ENCODE assay signal across 12 cellular contexts in genomic region chr3:46908986-46909534, GRCh38. TPM values are rescaled to one million over a fixed set of nuclear protein-coding genes. Genes with fewer than 3 reads are reported as not detected.
DNase-seq lines count a peak whose midpoint lies in the region; ATAC-seq and TF ChIP-seq lines count a peak whose summit lies in the region.
"Had no signal": no experiment of that assay in that cellular context is flagged by ENCODE, and none has a peak within 500 bp of the region (broad histone marks: within the 10 kb centered on the region; RNA-seq: fewer than 3 reads in every experiment).

No MANE protein-coding gene starts in this region.

- RAD21 ChIA-PET in HCT116 (lab: Charles Lee; ENCODE audit: low non-redundant PET in 1 of 2, low total read pairs in 2 of 2, uncharacterized antibody in 2 of 2, unreplicated experiment in 2 of 2), result interaction anchor here (0.6 to 1.0 kb wide), 2 partner anchors 415 to 420 kb away, joined by 3 read pairs; no protein-coding TSS in a partner anchor

- no peak overlapping the region for H3K4me3 ChIP-seq in HCT116 (replicated peaks in 1 of 2; ENCODE audit: low read depth in 1 of 2, low read length in 2 of 2)
- no peak overlapping the region for H3K4me3 ChIP-seq in RWPE2 (ENCODE audit: severe bottlenecking)
- H3K4me3 ChIP-seq in gastroesophageal sphincter, result no peak overlapping the region
- H3K4me3 ChIP-seq: skin epidermis had no signal

- POLR2A ChIA-PET in HCT116 (lab: Charles Lee), result no interaction called here

- CTCF ChIA-PET in HCT116 (lab: Charles Lee), result interaction anchor here (0.8 to 1.8 kb wide), 11 partner anchors 8 to 531 kb away, joined by 3 to 11 read pairs (median 5); no protein-coding TSS in a partner anchor

- TF ChIP-seq RAD21 in HCT116 (IDR thresholded peaks at IDR 0.05; ENCODE audit: low read depth), result no peak

- H3K27ac ChIP-seq in HCT116 (ENCODE audit: low read depth, low read length) (no peak overlapping the region), RWPE2 (ENCODE audit: poor library complexity, severe bottlenecking) (no peak overlapping the region), gastroesophageal sphincter (no peak overlapping the region)

- ATAC-seq in HCT116 (peak; percentile 8), RWPE2 (ENCODE audit: low read depth) (no peak), left ventricle myocardium superior (peak; percentile 20), sciatic nerve (peak; percentile 40), gastroesophageal sphincter (no peak), HG02588 (IDR thresholded peaks at IDR 0.05; ENCODE audit: unreplicated experiment) (no peak)

- TF ChIP-seq POLR2A in HCT116 (IDR thresholded peaks at IDR 0.05; ENCODE audit: borderline replicate concordance, extremely low read depth, insufficient read depth, insufficient read length) (no peak), gastroesophageal sphincter (IDR thresholded peaks at IDR 0.05) (no peak)

- 50% methylated on average over 1 of the region's 8 CpGs; no CpG with 5 or more reads in 1 of the 2 donors for WGBS in gastroesophageal sphincter (ENCODE audit: low coverage in 1 of 2), 2 donors

- DNase-seq in HCT116 (ENCODE audit: low read depth, low spot score), result no peak
- DNase-seq in RWPE2 (ENCODE audit: low spot score), result peak; percentile 37
- DNase-seq in left ventricle myocardium superior, result no peak
- DNase-seq in sciatic nerve (ENCODE audit: low spot score), result peak; percentile 53
- no peak for DNase-seq in germinal center (ENCODE audit: low spot score)
- no peak for DNase-seq in NCI-H187 (lab: John Stamatoyannopoulos, UW)

- H3K9me2 ChIP-seq in HCT116 (ENCODE audit: insufficient read depth), result no peaks in the 10 kb centered on the region

- intact Hi-C loops in HCT116 (cut with micrococcal nuclease), result loop anchor here (1.0 to 2.0 kb wide), 3 partner anchors 42 to 246 kb away; no protein-coding TSS in a partner anchor
- intact Hi-C loops in left ventricle myocardium superior (cut with micrococcal nuclease), result no loop called here
- intact Hi-C loops in sciatic nerve (cut with DNase I), result loop anchor here (5.0 kb wide), 1 partner anchor 202 kb away; no protein-coding TSS in a partner anchor

- H3K4me1 ChIP-seq in HCT116 (ENCODE audit: control insufficient read depth in 1 of 2, insufficient read depth in 2 of 2, low read length in 2 of 2) (peaks cover 3 to 16% of the 10 kb centered on the region in 2 experiments; a peak in 3 of 4 replicates), RWPE2 (ENCODE audit: insufficient read depth, poor library complexity, severe bottlenecking) (peaks cover 8% of the 10 kb centered on the region), gastroesophageal sphincter (peaks cover 0 to 34% (median 13%) of the 10 kb centered on the region in 3 donors)

- no peaks in the 10 kb centered on the region for H3K36me3 ChIP-seq in HCT116 (ENCODE audit: control insufficient read depth in 1 of 2, insufficient read depth in 2 of 2, low read length in 2 of 2)
- H3K36me3 ChIP-seq in RWPE2 (ENCODE audit: low read depth), result no peaks in the 10 kb centered on the region
- H3K36me3 ChIP-seq in gastroesophageal sphincter, result no peaks in the 10 kb centered on the region

- TF ChIP-seq CTCF in HCT116 (IDR thresholded peaks at IDR 0.05 in 2 of 3, conservative IDR thresholded peaks at IDR 0.05 in 1 of 3; ENCODE audit: borderline replicate concordance in 1 of 3, insufficient read depth in 1 of 3, low read depth in 2 of 3, low read length in 2 of 3), result no peak
- TF ChIP-seq CTCF in RWPE2 (IDR thresholded peaks at IDR 0.05; ENCODE audit: poor library complexity, severe bottlenecking), result no peak
- no peak for TF ChIP-seq CTCF in gastroesophageal sphincter (IDR thresholded peaks at IDR 0.05)

- BruUV-seq in HCT116 (replicated peaks; lab: Mats Ljungman, UMichigan), result no TSS peak

- no peak overlapping the region for H2AFZ ChIP-seq in HCT116 (ENCODE audit: low read depth, low read length, poor library complexity, severe bottlenecking)

- H3K9ac ChIP-seq in HCT116 (ENCODE audit: low read length), result no peak overlapping the region

- H3K27me3 ChIP-seq in HCT116 (ENCODE audit: insufficient read depth, low read length), result no peaks in the 10 kb centered on the region
- no peaks in the 10 kb centered on the region for H3K27me3 ChIP-seq in RWPE2 (ENCODE audit: insufficient read depth, poor library complexity, severe bottlenecking)
- peaks cover 24% of the 10 kb centered on the region for H3K27me3 ChIP-seq in gastroesophageal sphincter

- H3K79me2 ChIP-seq in HCT116 (ENCODE audit: insufficient read depth, low read length), result no peaks in the 10 kb centered on the region

- H3K9me3 ChIP-seq in HCT116 (ENCODE audit: control insufficient read depth in 1 of 2, insufficient read depth in 1 of 2, low read depth in 1 of 2, low read length in 2 of 2), result no peaks in the 10 kb centered on the region
- no peaks in the 10 kb centered on the region for H3K9me3 ChIP-seq in RWPE2 (ENCODE audit: severe bottlenecking)
- H3K9me3 ChIP-seq in gastroesophageal sphincter, result no peaks in the 10 kb centered on the region

- TF ChIP-seq EP300 in gastroesophageal sphincter (IDR thresholded peaks at IDR 0.05), result no peak

- H3K4me2 ChIP-seq in HCT116 (ENCODE audit: low read length), result peak overlapping the region; percentile 30; the same call in 1 of the 2 replicates

- no peaks in the 10 kb centered on the region for H4K20me1 ChIP-seq in HCT116 (ENCODE audit: insufficient read depth)

TF ChIP-seq in HCT116, 20 proteins besides CTCF, POLR2A, EP300 and RAD21 (continues in another document):
- TF ChIP-seq ZNF274 (IDR thresholded peaks at IDR 0.05; ENCODE audit: low read depth, low read length) (no peak), EZH2 (IDR thresholded peaks at IDR 0.05) (no peak), EGR1 (IDR thresholded peaks at IDR 0.05; ENCODE audit: low read depth) (no peak), SRF (IDR thresholded peaks at IDR 0.05; ENCODE audit: low read depth) (no peak), YY1 (IDR thresholded peaks at IDR 0.05; ENCODE audit: extremely low read depth, insufficient replicate concordance, low read depth, low read length) (no peak), POLR2AphosphoS5 (IDR thresholded peaks at IDR 0.05; ENCODE audit: low read depth, low read length) (no peak), ATF3 (IDR thresholded peaks at IDR 0.05) (no peak), EZH2phosphoT487 (IDR thresholded peaks at IDR 0.05; ENCODE audit: borderline replicate concordance) (no peak), TCF7L2 (IDR thresholded peaks at IDR 0.05; ENCODE audit: borderline replicate concordance, extremely low read depth, insufficient read depth, insufficient read length) (no peak), ZFX (IDR thresholded peaks at IDR 0.05) (no peak), CEBPB (IDR thresholded peaks at IDR 0.05; ENCODE audit: low read depth) (no peak), SP1 (IDR thresholded peaks at IDR 0.05; ENCODE audit: low read depth) (no peak), JUND (IDR thresholded peaks at IDR 0.05) (no peak), ELF1 (IDR thresholded peaks at IDR 0.05; ENCODE audit: borderline replicate concordance, low read depth) (no peak), ZBTB33 (IDR thresholded peaks at IDR 0.05; ENCODE audit: extremely low read depth, insufficient replicate concordance, low read length) (no peak), SIN3A (IDR thresholded peaks at IDR 0.05; ENCODE audit: low read depth) (no peak), FOSL1 (IDR thresholded peaks at IDR 0.05; ENCODE audit: low read depth) (no peak), CBX3 (IDR thresholded peaks at IDR 0.05; ENCODE audit: low read depth) (no peak)
- TF ChIP-seq, protein P1, sequence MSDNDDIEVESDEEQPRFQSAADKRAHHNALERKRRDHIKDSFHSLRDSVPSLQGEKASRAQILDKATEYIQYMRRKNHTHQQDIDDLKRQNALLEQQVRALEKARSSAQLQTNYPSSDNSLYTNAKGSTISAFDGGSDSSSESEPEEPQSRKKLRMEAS (IDR thresholded peaks at IDR 0.05), result no peak

RNA-seq across cellular contexts. Expression of gene PTH1R, which starts 31.5 kb away (rescaled TPM):
- total RNA-seq in HCT116 (2021; ENCODE audit: unreplicated experiment) (0.32 TPM), left ventricle myocardium superior (13.0 TPM), sciatic nerve (6.6 TPM), gastroesophageal sphincter (10 to 100 TPM in 3 of 4 donors, 1 to 10 TPM in 1; 7.8 to 18.5 (median 14.5) TPM)
- 0.48 and 0.50 TPM in 2 replicates for polyA plus RNA-seq in HCT116 (2012)
- total RNA-seq: activated T-cell treated with anti-CD3 and anti-CD28 coated beads, Interleukin-2, amount 50 U/mL, for 4 hours; CD4-positive, CD25-positive, alpha-beta regulatory T cell; natural killer cell had no signal
- polyA plus RNA-seq: CD4-positive, CD25-positive, alpha-beta regulatory T cell had no signal

RNA-seq across cellular contexts. Expression of gene MYL3, which starts 45.8 kb away (rescaled TPM):
- total RNA-seq in HCT116 (2021; ENCODE audit: unreplicated experiment) (not detected), left ventricle myocardium superior (9,164 TPM), sciatic nerve (3.3 TPM), gastroesophageal sphincter (1 to 10 TPM; 2.6 to 5.3 (median 4.2) TPM)
- polyA plus RNA-seq in HCT116 (2012), result not detected in 2 replicates
- total RNA-seq: activated T-cell treated with anti-CD3 and anti-CD28 coated beads, Interleukin-2, amount 50 U/mL, for 4 hours; CD4-positive, CD25-positive, alpha-beta regulatory T cell; natural killer cell had no signal
- polyA plus RNA-seq: CD4-positive, CD25-positive, alpha-beta regulatory T cell had no signal

Comparison
In these comparisons a context has a peak if more than half of its experiments do, and no peak if none do; other contexts are left out.
1. ATAC-seq: peak in HCT116 (single experiment), left ventricle myocardium superior (single experiment) and sciatic nerve (single experiment); none in RWPE2 (single experiment), gastroesophageal sphincter (single experiment) and HG02588 (single experiment).
2. DNase-seq: peak in RWPE2 (single experiment) and sciatic nerve (single experiment); none in HCT116 (single experiment), left ventricle myocardium superior (single experiment), germinal center (single experiment) and NCI-H187 (0 of 2).
3. RNA of gene MYL3, which starts 45.8 kb away (total RNA-seq): 9,164 TPM in left ventricle myocardium superior (single experiment); 2.6 to 5.3 TPM in gastroesophageal sphincter, 3.3 TPM in sciatic nerve (single experiment) and not detected in HCT116 (single experiment); every median in the first group is over 1,000 times any median in the second.